8 cellular contexts compared by ENCODE assay signal in the genomic region with DNA sequence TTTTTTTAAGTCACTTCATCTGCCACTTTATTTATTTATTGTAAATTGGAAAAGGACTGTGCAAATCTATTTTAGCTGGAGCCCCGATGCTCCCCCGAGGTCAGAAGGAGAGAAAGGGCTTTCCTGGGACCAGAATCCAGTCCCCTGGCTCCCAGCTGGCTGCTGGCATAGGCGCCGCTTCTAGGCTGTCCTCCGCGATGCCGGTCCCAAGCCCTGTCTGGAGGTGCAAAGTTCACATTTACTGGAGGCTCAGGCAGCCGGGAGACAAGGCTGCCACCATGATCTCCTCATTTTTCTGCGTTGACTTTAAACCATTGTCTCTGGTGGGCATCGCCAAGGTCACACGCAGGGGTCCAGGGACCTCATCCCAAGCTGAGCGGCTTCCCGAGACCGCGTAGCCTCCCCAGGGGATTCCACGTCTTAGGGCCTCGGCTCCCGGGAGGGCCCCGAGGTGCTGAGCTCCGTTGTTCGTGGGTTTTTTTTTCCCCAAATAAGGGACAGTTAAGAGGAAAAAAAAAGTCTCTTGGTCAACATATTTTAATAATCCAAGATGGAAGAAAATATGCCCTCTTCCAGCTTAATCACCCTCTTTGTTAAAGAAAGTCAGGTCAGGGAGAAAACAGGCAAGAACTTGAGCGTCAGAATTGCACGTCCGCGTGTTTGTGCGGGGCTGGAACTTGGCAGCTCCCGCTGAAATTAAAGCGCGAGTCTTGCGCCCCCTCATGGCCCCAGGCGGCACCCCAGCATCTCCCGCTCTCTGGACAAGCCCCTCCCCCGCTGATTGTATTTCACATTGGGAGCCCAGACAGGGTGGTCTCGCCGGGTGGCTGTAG. TPM values are rescaled to one million over a fixed set of nuclear protein-coding genes. Genes with fewer than 3 reads are reported as not detected.
A peak's percentile ranks its signal among the peaks of the same experiment; 100 is the strongest.
DNase-seq lines count a peak whose midpoint lies in the region; ATAC-seq and TF ChIP-seq lines count a peak whose summit lies in the region.

No MANE protein-coding gene starts in this region.

- DNase-seq in EL (peak; percentile 24), fibroblast of gingiva (ENCODE audit: low read depth) (peak; percentile 16), neural progenitor cell (ENCODE audit: low spot score) (peak; percentile 86)
- DNase-seq in activated CD8-positive, alpha-beta memory T cell treated with anti-CD3 and anti-CD28 coated beads for 24 hours: peak; percentile 75

- H3K4me2 ChIP-seq in neural progenitor cell: no peak overlapping the region

- no peaks in the 10 kb centered on the region for H3F3A ChIP-seq in neural progenitor cell (ENCODE audit: low read depth)

- H3K79me2 ChIP-seq in neural progenitor cell (ENCODE audit: low read depth): no peaks in the 10 kb centered on the region

- H4K20me1 ChIP-seq in neural progenitor cell (ENCODE audit: low read depth): no peaks in the 10 kb centered on the region

- no peak overlapping the region for H3K9ac ChIP-seq in neural progenitor cell

- no peak overlapping the region for H3K4me3 ChIP-seq in neural progenitor cell

- H3K4me1 Mint-ChIP-seq in neural progenitor cell: peaks cover 2% of the 10 kb centered on the region
- H3K4me1 Mint-ChIP-seq in stimulated activated memory B cell treated with anti-CD40 and anti-IgM and Interleukin-4, amounts not matched to agents 10 μg/mL and 1 μg/mL and 100 μg/mL, for 72 hours: no peaks in the 10 kb centered on the region

- H3K9me3 Mint-ChIP-seq in neural progenitor cell: peaks cover 6% of the 10 kb centered on the region
- H3K9me3 Mint-ChIP-seq in stimulated activated memory B cell treated with anti-CD40 and anti-IgM and Interleukin-4, amounts not matched to agents 10 μg/mL and 1 μg/mL and 100 μg/mL, for 72 hours: no peaks in the 10 kb centered on the region

- no peak overlapping the region for H3K4me3 Mint-ChIP-seq in neural progenitor cell
- H3K4me3 Mint-ChIP-seq in stimulated activated memory B cell treated with anti-CD40 and anti-IgM and Interleukin-4, amounts not matched to agents 10 μg/mL and 1 μg/mL and 100 μg/mL, for 72 hours: no peak overlapping the region

- H3K9me3 ChIP-seq in neural progenitor cell (ENCODE audit: low read depth): no peaks in the 10 kb centered on the region

- H3K27me3 ChIP-seq in neural progenitor cell: peaks cover 10% of the 10 kb centered on the region

- no peak overlapping the region for H3K27ac ChIP-seq in neural progenitor cell

- peaks cover 4% of the 10 kb centered on the region for H3K4me1 ChIP-seq in neural progenitor cell

- peak; percentile 84 for TF ChIP-seq CTCF in neural progenitor cell (IDR thresholded peaks at IDR 0.05)

- H3K27ac Mint-ChIP-seq in neural progenitor cell: no peak overlapping the region
- no peak overlapping the region for H3K27ac Mint-ChIP-seq in stimulated activated memory B cell treated with anti-CD40 and anti-IgM and Interleukin-4, amounts not matched to agents 10 μg/mL and 1 μg/mL and 100 μg/mL, for 72 hours

- no peaks in the 10 kb centered on the region for H3K36me3 Mint-ChIP-seq in neural progenitor cell
- H3K36me3 Mint-ChIP-seq in stimulated activated memory B cell treated with anti-CD40 and anti-IgM and Interleukin-4, amounts not matched to agents 10 μg/mL and 1 μg/mL and 100 μg/mL, for 72 hours: no peaks in the 10 kb centered on the region

- H3K36me3 ChIP-seq in neural progenitor cell: no peaks in the 10 kb centered on the region

- ATAC-seq in HG03280 (IDR thresholded peaks at IDR 0.05; ENCODE audit: unreplicated experiment): peak; percentile 48
- no peak for ATAC-seq in HG02763 (IDR thresholded peaks at IDR 0.05; ENCODE audit: unreplicated experiment)
- ATAC-seq in stimulated activated memory B cell treated with anti-CD40 and anti-IgM and Interleukin-4, amounts not matched to agents 10 μg/mL and 1 μg/mL and 100 μg/mL, for 72 hours: no peak
- no peak for ATAC-seq in HG02884 (IDR thresholded peaks at IDR 0.05; ENCODE audit: unreplicated experiment)

- H3K27me3 Mint-ChIP-seq in neural progenitor cell (ENCODE audit: insufficient read depth, low read depth): peaks cover 7% of the 10 kb centered on the region
- H3K27me3 Mint-ChIP-seq in stimulated activated memory B cell treated with anti-CD40 and anti-IgM and Interleukin-4, amounts not matched to agents 10 μg/mL and 1 μg/mL and 100 μg/mL, for 72 hours: peaks cover 32% of the 10 kb centered on the region

- no peak overlapping the region for H2AFZ ChIP-seq in neural progenitor cell (replicated peaks)

RNA-seq across cellular contexts. Expression of a gene that starts 11.9 kb away (rescaled TPM):
- 0.71 and 1.9 TPM in 2 replicates for total RNA-seq in neural progenitor cell (ENCODE audit: low replicate concordance)

RNA-seq across cellular contexts. Expression of a gene that starts 15.4 kb away (rescaled TPM):
- not detected in 2 replicates for total RNA-seq in neural progenitor cell (ENCODE audit: low replicate concordance)

RNA-seq across cellular contexts. Expression of a gene that starts 31.4 kb away (rescaled TPM):
- total RNA-seq in neural progenitor cell (ENCODE audit: low replicate concordance): not detected in 2 replicates

Comparison
In these comparisons a context has a peak if more than half of its experiments do, and no peak if none do; other contexts are left out.
1. DNase-seq: peak in every context shown above with its lines; median percentile 86 in neural progenitor cell; 75 in activated CD8-positive, alpha-beta memory T cell treated with anti-CD3 and anti-CD28 coated beads for 24 hours; 24 in EL; 16 in fibroblast of gingiva.